ENCODE assay signal across 14 cellular contexts in the genomic region with DNA sequence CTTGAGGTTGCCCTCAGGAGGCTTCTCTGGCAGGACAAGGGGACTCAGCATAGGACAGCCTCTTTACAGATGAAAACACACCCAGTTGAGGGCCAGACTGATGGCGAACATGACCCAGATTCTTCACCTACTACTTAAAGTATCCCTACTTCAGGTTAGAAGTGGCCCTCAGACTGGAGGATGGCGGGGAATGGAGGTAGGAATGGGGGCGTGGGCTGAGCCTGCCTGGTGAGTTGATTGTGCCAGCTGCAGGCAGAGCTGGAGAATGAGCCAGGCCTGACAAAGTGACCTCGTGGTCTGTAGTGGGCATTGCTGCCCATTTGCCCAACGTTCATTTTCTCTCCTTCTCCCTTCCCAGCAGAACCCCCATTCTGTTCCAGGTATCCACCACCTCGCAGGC.
DNase-seq lines count a peak whose midpoint lies in the region; ATAC-seq and TF ChIP-seq lines count a peak whose summit lies in the region.
"Had no signal": no experiment of that assay in that cellular context is flagged by ENCODE, and none has a peak within 500 bp of the region (broad histone marks: within the 10 kb centered on the region; RNA-seq: fewer than 3 reads in every experiment).

No MANE protein-coding gene starts in this region.

- CTCF ChIA-PET in Caco-2 (lab: Charles Lee): no interaction called here

- H3K4me3 Mint-ChIP-seq in Caco-2 (ENCODE audit: unreplicated experiment): no peak overlapping the region
- H3K4me3 Mint-ChIP-seq: CD4-positive, alpha-beta memory T cell; GM23338 had no signal

- TF ChIP-seq EP300 in sigmoid colon (IDR thresholded peaks at IDR 0.05): no peak

- H3K27ac ChIP-seq in esophagus squamous epithelium: peak overlapping the region in 3 of 4 donors; percentile 79 to 86 (median 80)
- no peak overlapping the region for H3K27ac ChIP-seq in lung (ENCODE audit: low read depth in 1 of 2, low read length in 1 of 2)
- H3K27ac ChIP-seq in sigmoid colon: peak overlapping the region; percentile 1 to 85 (median 76)
- H3K27ac ChIP-seq: A549 had no signal

- DNase-seq in esophagus squamous epithelium (lab: John Stamatoyannopoulos, UW) (no peak), lung (ENCODE audit: low spot score) (peak; percentile 58), sigmoid colon (no peak), mucosa of gallbladder (ENCODE audit: low spot score) (no peak), Caco-2 (no peak)
- DNase-seq: BE2C; CD4-positive, alpha-beta memory T cell; DMS153; DMS79 treated with DMSO at 0.1 percent for 48 hours; EL; H7 had no signal

- H3K27ac Mint-ChIP-seq in Caco-2 (ENCODE audit: unreplicated experiment): no peak overlapping the region
- H3K27ac Mint-ChIP-seq: CD4-positive, alpha-beta memory T cell; GM23338 had no signal

- peaks cover 6 to 39% (median 24%) of the 10 kb centered on the region in 3 donors for H3K4me1 ChIP-seq in esophagus squamous epithelium
- H3K4me1 ChIP-seq in lung (ENCODE audit: control insufficient read depth in 2 of 2, insufficient read depth in 2 of 2, low read length in 2 of 2): peaks cover 0 to 12% of the 10 kb centered on the region in 2 donors
- H3K4me1 ChIP-seq in sigmoid colon: peaks cover 0 to 64% (median 49%) of the 10 kb centered on the region in 4 donors
- H3K4me1 ChIP-seq in Caco-2: no peaks in the 10 kb centered on the region
- H3K4me1 ChIP-seq: A549 had no signal

- H3K4me3 ChIP-seq in esophagus squamous epithelium: no peak overlapping the region
- no peak overlapping the region for H3K4me3 ChIP-seq in lung
- no peak overlapping the region for H3K4me3 ChIP-seq in sigmoid colon
- no peak overlapping the region for H3K4me3 ChIP-seq in Caco-2 (ENCODE audit: low read depth, low read length)
- H3K4me3 ChIP-seq: A549, GM23338 had no signal

- no peaks in the 10 kb centered on the region for H3K9me3 ChIP-seq in esophagus squamous epithelium
- no peaks in the 10 kb centered on the region for H3K9me3 ChIP-seq in lung (ENCODE audit: control insufficient read depth in 2 of 2, insufficient read depth in 1 of 2, low read length in 1 of 2)
- no peaks in the 10 kb centered on the region for H3K9me3 ChIP-seq in sigmoid colon
- no peaks in the 10 kb centered on the region for H3K9me3 ChIP-seq in Caco-2
- H3K9me3 ChIP-seq: A549, BE2C had no signal

- H3K4me1 Mint-ChIP-seq in Caco-2 (ENCODE audit: low read depth, unreplicated experiment): no peaks in the 10 kb centered on the region
- H3K4me1 Mint-ChIP-seq: CD4-positive, alpha-beta memory T cell had no signal

- H3K36me3 ChIP-seq in esophagus squamous epithelium (no peaks in the 10 kb centered on the region), lung (ENCODE audit: control insufficient read depth in 2 of 2, insufficient read depth in 2 of 2, low read length in 2 of 2) (no peaks in the 10 kb centered on the region), sigmoid colon (no peaks in the 10 kb centered on the region), Caco-2 (ENCODE audit: control insufficient read depth, insufficient read depth, low read length) (no peaks in the 10 kb centered on the region)
- H3K36me3 ChIP-seq: BE2C had no signal

- no peak for TF ChIP-seq CTCF in esophagus squamous epithelium (IDR thresholded peaks at IDR 0.05)
- TF ChIP-seq CTCF in lung (IDR thresholded peaks at IDR 0.05; ENCODE audit: control extremely low read depth, extremely low read depth): no peak
- no peak for TF ChIP-seq CTCF in sigmoid colon (IDR thresholded peaks at IDR 0.05)
- TF ChIP-seq CTCF in Caco-2 (IDR thresholded peaks at IDR 0.05; ENCODE audit: insufficient read depth in 1 of 2, low read depth in 1 of 2, low read length in 1 of 2, severe bottlenecking in 1 of 2, unreplicated experiment in 1 of 2): no peak

- WGBS in esophagus squamous epithelium, 2 donors: 82 to 86% methylated on average over 5 to 6 of the region's 6 CpGs
- 73 to 88% methylated on average over 6 of the region's 6 CpGs for WGBS in lung, 2 donors
- WGBS in sigmoid colon, 2 donors: 88 to 90% methylated on average over 6 of the region's 6 CpGs

- peaks cover 10% of the 10 kb centered on the region for H3K27me3 Mint-ChIP-seq in Caco-2 (ENCODE audit: insufficient read depth, unreplicated experiment)
- H3K27me3 Mint-ChIP-seq: CD4-positive, alpha-beta memory T cell had no signal

- H3K27me3 ChIP-seq in esophagus squamous epithelium (no peaks in the 10 kb centered on the region), lung (ENCODE audit: control insufficient read depth, insufficient read depth) (no peaks in the 10 kb centered on the region), sigmoid colon (no peaks in the 10 kb centered on the region), Caco-2 (replicated peaks; ENCODE audit: control insufficient read depth, insufficient read depth, low read length) (no peaks in the 10 kb centered on the region; the same call in 1 of the 2 replicates)
- H3K27me3 ChIP-seq: BE2C had no signal

- intact Hi-C loops in esophagus squamous epithelium (cut with DNase I): no loop called here
- intact Hi-C loops in sigmoid colon (cut with DNase I): no loop called here
- intact Hi-C loops in Caco-2 (cut with micrococcal nuclease; ENCODE audit: unreplicated experiment): no loop called here

- no peaks in the 10 kb centered on the region for H3K9me3 Mint-ChIP-seq in Caco-2 (ENCODE audit: unreplicated experiment)
- H3K9me3 Mint-ChIP-seq: CD4-positive, alpha-beta memory T cell; GM23338 had no signal

- BruUV-seq in Caco-2 (replicated peaks; lab: Mats Ljungman, UMichigan): no TSS peak

- no peak for ATAC-seq in lung (ENCODE audit: insufficient read depth, low FRiP score)
- ATAC-seq in HG03432 (IDR thresholded peaks at IDR 0.05; ENCODE audit: unreplicated experiment): no peak
- ATAC-seq: A549, GM23338 had no signal

- H3K36me3 Mint-ChIP-seq in Caco-2 (ENCODE audit: insufficient read depth, unreplicated experiment): no peaks in the 10 kb centered on the region
- H3K36me3 Mint-ChIP-seq: CD4-positive, alpha-beta memory T cell had no signal

- TF ChIP-seq POLR2A in esophagus squamous epithelium (IDR thresholded peaks at IDR 0.05) (no peak), sigmoid colon (IDR thresholded peaks at IDR 0.05) (no peak)

- POLR2A ChIA-PET in Caco-2 (lab: Charles Lee): no interaction called here

Comparison
In these comparisons a context has a peak if more than half of its experiments do, and no peak if none do; other contexts are left out.
1. H3K27ac ChIP-seq: peak in esophagus squamous epithelium (3 of 4) and sigmoid colon (4 of 4); none in lung (0 of 2).